Comparison of ENCODE assay signal across 33 cellular contexts in genomic region chr1:195577748-195578147, GRCh38.
"Had no signal": no experiment of that assay in that cellular context is flagged by ENCODE, and none has a peak within 500 bp of the region (broad histone marks: within the 10 kb centered on the region; RNA-seq: fewer than 3 reads in every experiment).

No MANE protein-coding gene starts in this region.

- H3K27ac Mint-ChIP-seq: activated CD4-positive, alpha-beta T cell treated with anti-CD3 and anti-CD28 coated beads, Interleukin-2, amount 10 ng/mL, durations not matched to agents 24 days and 14 days; activated CD8-positive, alpha-beta T cell treated with anti-CD3 and anti-CD28 coated beads for 36 hours; activated naive CD4-positive, alpha-beta T cell treated with anti-CD3 and anti-CD28 coated beads, Interleukin-2, amount 50 U/mL, for 24 hours; activated naive CD8-positive, alpha-beta T cell treated with anti-CD3 and anti-CD28 coated beads, Interleukin-2, amount 10 ng/mL, durations not matched to agents 7 days and 5 days; activated T-cell treated with anti-CD3 and anti-CD28 coated beads, Interleukin-2, amount 50 U/mL, for 24 hours; activated T-helper 2 cell treated with anti-CD3 and anti-CD28 coated beads, Interferon-gamma antibody, Interleukin-2, Interleukin-4, amounts not matched to agents 10 μg/mL and 5 μg/mL and 100 μg/mL, durations not matched to agents 14 hours and 24 hours and 36 hours had no signal

- DNase-seq: activated CD4-positive, alpha-beta T cell treated with anti-CD3 and anti-CD28 coated beads for 1 hour; activated CD4-positive, alpha-beta T cell treated with anti-CD3 and anti-CD28 coated beads, Interleukin-2, amount 10 ng/mL, durations not matched to agents 24 days and 14 days; activated CD4-positive, alpha-beta T cell treated with anti-CD3 and anti-CD28 coated beads, Interleukin-2, amount 50 U/mL, for 4 hours; activated CD4-positive, CD25-positive, alpha-beta regulatory T cell; activated CD8-positive, alpha-beta T cell treated with anti-CD3 and anti-CD28 coated beads for 36 hours; activated gamma-delta T cell; activated naive CD4-positive, alpha-beta T cell treated with Interleukin-2 at 50 U/mL for 16 hours; activated naive CD8-positive, alpha-beta T cell treated with anti-CD3 and anti-CD28 coated beads, Interleukin-2, amount 10 ng/mL, durations not matched to agents 7 days and 5 days; activated T-cell treated with anti-CD3 and anti-CD28 coated beads, Interleukin-2, amount 50 U/mL, for 24 hours; caudate nucleus; NCI-H1092 treated with DMSO at 0.1 percent for 48 hours; NCI-H1417; NCI-H146; NCI-H187; NCI-H2029 treated with DMSO at 0.1 percent for 48 hours; NCI-H2107; NCI-H2171; NCI-H345; NCI-H524 treated with DMSO at 0.1 percent for 48 hours; PC-3; SIG-M5; SW 1271; T-helper 1 cell; T-helper 2 cell; T-helper 9 cell had no signal

- H3K4me1 Mint-ChIP-seq: activated CD4-positive, alpha-beta T cell treated with anti-CD3 and anti-CD28 coated beads, Interleukin-2, amount 10 ng/mL, durations not matched to agents 24 days and 14 days; activated naive CD4-positive, alpha-beta T cell treated with anti-CD3 and anti-CD28 coated beads, Interleukin-2, amount 50 U/mL, for 24 hours; activated naive CD8-positive, alpha-beta T cell treated with anti-CD3 and anti-CD28 coated beads, Interleukin-2, amount 10 ng/mL, durations not matched to agents 7 days and 5 days had no signal

- H3K36me3 Mint-ChIP-seq: activated naive CD4-positive, alpha-beta T cell treated with anti-CD3 and anti-CD28 coated beads, Interleukin-2, amount 50 U/mL, for 24 hours; activated naive CD8-positive, alpha-beta T cell treated with anti-CD3 and anti-CD28 coated beads, Interleukin-2, amount 10 ng/mL, durations not matched to agents 7 days and 5 days; brain had no signal

- H3K27ac ChIP-seq: RWPE1, VCaP had no signal

- H3K9me3 Mint-ChIP-seq: activated CD4-positive, alpha-beta T cell treated with anti-CD3 and anti-CD28 coated beads, Interleukin-2, amount 10 ng/mL, durations not matched to agents 24 days and 14 days had no signal

- FAIRE-seq: astrocyte, bronchial epithelial cell, RCC 7860 had no signal

- H3K4me3 Mint-ChIP-seq: activated CD4-positive, alpha-beta T cell treated with anti-CD3 and anti-CD28 coated beads, Interleukin-2, amount 10 ng/mL, durations not matched to agents 24 days and 14 days; activated CD8-positive, alpha-beta T cell treated with anti-CD3 and anti-CD28 coated beads for 36 hours; activated naive CD4-positive, alpha-beta T cell treated with anti-CD3 and anti-CD28 coated beads, Interleukin-2, amount 50 U/mL, for 24 hours; activated naive CD8-positive, alpha-beta T cell treated with anti-CD3 and anti-CD28 coated beads, Interleukin-2, amount 10 ng/mL, durations not matched to agents 7 days and 5 days; activated T-cell treated with anti-CD3 and anti-CD28 coated beads, Interleukin-2, amount 50 U/mL, for 24 hours; brain had no signal

- H3K27me3 Mint-ChIP-seq: activated CD4-positive, alpha-beta T cell treated with anti-CD3 and anti-CD28 coated beads, Interleukin-2, amount 10 ng/mL, durations not matched to agents 24 days and 14 days; activated CD8-positive, alpha-beta T cell treated with anti-CD3 and anti-CD28 coated beads for 36 hours; activated naive CD4-positive, alpha-beta T cell treated with anti-CD3 and anti-CD28 coated beads, Interleukin-2, amount 50 U/mL, for 24 hours; activated naive CD8-positive, alpha-beta T cell treated with anti-CD3 and anti-CD28 coated beads, Interleukin-2, amount 10 ng/mL, durations not matched to agents 7 days and 5 days; activated T-cell treated with anti-CD3 and anti-CD28 coated beads, Interleukin-2, amount 50 U/mL, for 24 hours; brain had no signal
